In genomic region chr5:77218263-77218662, GRCh38 we compare ENCODE assay signal across 12 cellular contexts. TPM values are rescaled to one million over a fixed set of nuclear protein-coding genes. Genes with fewer than 3 reads are reported as not detected.
DNase-seq lines count a peak whose midpoint lies in the region; ATAC-seq and TF ChIP-seq lines count a peak whose summit lies in the region.
"Had no signal": no experiment of that assay in that cellular context is flagged by ENCODE, and none has a peak within 500 bp of the region (broad histone marks: within the 10 kb centered on the region; RNA-seq: fewer than 3 reads in every experiment).

No MANE protein-coding gene starts in this region.

- H3K4me3 Mint-ChIP-seq in chondrocyte (ENCODE audit: unreplicated experiment) (no peak overlapping the region), osteocyte (ENCODE audit: unreplicated experiment) (no peak overlapping the region)

- H3K27ac ChIP-seq in OCI-LY3 (ENCODE audit: low read length), result no peak overlapping the region

- no peak overlapping the region for H3K4me2 ChIP-seq in OCI-LY3 (ENCODE audit: low read length)

- no peaks in the 10 kb centered on the region for H3K9me3 Mint-ChIP-seq in chondrocyte (ENCODE audit: low read depth)
- H3K9me3 Mint-ChIP-seq in osteocyte (ENCODE audit: unreplicated experiment), result no peaks in the 10 kb centered on the region
- H3K9me3 Mint-ChIP-seq: activated T-helper 2 cell treated with anti-CD3 and anti-CD28 coated beads, Interferon-gamma antibody, Interleukin-2, Interleukin-4, amounts not matched to agents 10 μg/mL and 5 μg/mL and 100 μg/mL, durations not matched to agents 14 hours and 24 hours and 36 hours had no signal

- no peaks in the 10 kb centered on the region for H3K9me3 ChIP-seq in OCI-LY3 (ENCODE audit: insufficient read depth, low read length)

- no peaks in the 10 kb centered on the region for H3K36me3 ChIP-seq in OCI-LY3 (replicated peaks; ENCODE audit: low read depth, low read length)

- H3K27me3 ChIP-seq in OCI-LY3 (ENCODE audit: low read depth, low read length), result no peaks in the 10 kb centered on the region

- H3K79me2 ChIP-seq in OCI-LY3 (ENCODE audit: low read length), result no peaks in the 10 kb centered on the region

- ATAC-seq in HG02973 (IDR thresholded peaks at IDR 0.05; ENCODE audit: unreplicated experiment) (no peak), HG03354 (IDR thresholded peaks at IDR 0.05; ENCODE audit: poor library complexity, severe bottlenecking, unreplicated experiment) (no peak)

- no peak for DNase-seq in chondrocyte (ENCODE audit: low spot score)
- DNase-seq in osteocyte (ENCODE audit: extremely low spot score, unreplicated experiment), result no peak
- DNase-seq in CD1c-positive myeloid dendritic cell (ENCODE audit: extremely low spot score), result no peak
- DNase-seq: activated CD4-positive, alpha-beta T cell treated with anti-CD3 and anti-CD28 coated beads for 1 hour; cerebellar nuclear complex; EL; NCI-H187 had no signal

- H3K9ac ChIP-seq in OCI-LY3 (ENCODE audit: low read length), result no peak overlapping the region

- H3K36me3 Mint-ChIP-seq in chondrocyte (ENCODE audit: low read depth) (peaks cover 2% of the 10 kb centered on the region), osteocyte (ENCODE audit: unreplicated experiment) (no peaks in the 10 kb centered on the region)

- TF ChIP-seq CTCF in GM12875 (IDR thresholded peaks at IDR 0.05; ENCODE audit: borderline replicate concordance, insufficient read depth, low read depth, low read length) (peak; percentile 19; the same call in 1 of the 2 replicates), OCI-LY3 (IDR thresholded peaks at IDR 0.05; ENCODE audit: low read depth, low read length) (peak; percentile 8; the same call in 1 of the 2 replicates), chondrocyte (IDR thresholded peaks at IDR 0.05) (peak; percentile 54), osteocyte (IDR thresholded peaks at IDR 0.05) (peak; percentile 28)

- H4K20me1 ChIP-seq in OCI-LY3 (ENCODE audit: insufficient read depth, low read length), result no peaks in the 10 kb centered on the region

- H3K4me3 ChIP-seq in GM12875 (ENCODE audit: low read depth, low read length) (no peak overlapping the region), OCI-LY3 (ENCODE audit: low read length) (no peak overlapping the region)

- H3K27me3 Mint-ChIP-seq in chondrocyte (ENCODE audit: low read depth), result peaks cover 35% of the 10 kb centered on the region
- H3K27me3 Mint-ChIP-seq in osteocyte (ENCODE audit: unreplicated experiment), result peaks cover 44% of the 10 kb centered on the region

- H3K27ac Mint-ChIP-seq in chondrocyte (ENCODE audit: unreplicated experiment), result no peak overlapping the region
- no peak overlapping the region for H3K27ac Mint-ChIP-seq in osteocyte (ENCODE audit: unreplicated experiment)
- H3K27ac Mint-ChIP-seq: activated T-helper 2 cell treated with anti-CD3 and anti-CD28 coated beads, Interferon-gamma antibody, Interleukin-2, Interleukin-4, amounts not matched to agents 10 μg/mL and 5 μg/mL and 100 μg/mL, durations not matched to agents 14 hours and 24 hours and 36 hours had no signal

- H3K4me1 Mint-ChIP-seq in chondrocyte (ENCODE audit: low read depth) (peaks cover 5% of the 10 kb centered on the region), osteocyte (ENCODE audit: unreplicated experiment) (peaks cover 2% of the 10 kb centered on the region)

- H2AFZ ChIP-seq in OCI-LY3 (ENCODE audit: low read depth, low read length), result no peak overlapping the region

- H3K4me1 ChIP-seq in OCI-LY3 (ENCODE audit: low read length), result no peaks in the 10 kb centered on the region

RNA-seq across cellular contexts. Expression of gene PDE8B, which starts 7.8 kb away (rescaled TPM):
- total RNA-seq in chondrocyte, result 1.1 to 2.2 TPM (median 1.8 TPM) in 3 replicates
- total RNA-seq in osteocyte, result 2.0 and 2.5 TPM in 2 replicates
